ENCODE assay signal across 10 cellular contexts in genomic region chrX:13081385-13082285, GRCh38. TPM values are rescaled to one million over a fixed set of nuclear protein-coding genes. Genes with fewer than 3 reads are reported as not detected.
DNase-seq lines count a peak whose midpoint lies in the region; ATAC-seq, FAIRE-seq and TF ChIP-seq lines count a peak whose summit lies in the region.
"Had no signal": no experiment of that assay in that cellular context is flagged by ENCODE, and none has a peak within 500 bp of the region (broad histone marks: within the 10 kb centered on the region; RNA-seq: fewer than 3 reads in every experiment).

No MANE protein-coding gene starts in this region.

- H3K9me3 Mint-ChIP-seq in activated naive CD8-positive, alpha-beta T cell treated with anti-CD3 and anti-CD28 coated beads, Interleukin-2, amount 10 ng/mL, durations not matched to agents 7 days and 5 days, result no peaks in the 10 kb centered on the region

- DNase-seq in GM19239 (ENCODE audit: insufficient read length, low spot score), result no peak
- DNase-seq in activated naive CD8-positive, alpha-beta T cell treated with anti-CD3 and anti-CD28 coated beads, Interleukin-2, amount 10 ng/mL, durations not matched to agents 7 days and 5 days, result no peak
- DNase-seq in small intestine, result no peak
- DNase-seq in HuH-7.5 (ENCODE audit: low spot score), result no peak
- no peak for DNase-seq in NCI-H2081 (lab: John Stamatoyannopoulos, UW)
- DNase-seq in D721Med (ENCODE audit: insufficient read length, low spot score), result no peak
- no peak for DNase-seq in NCI-H2107 (lab: John Stamatoyannopoulos, UW)
- DNase-seq: stimulated activated CD4-positive, alpha-beta T cell treated with anti-CD3 and anti-CD28 coated beads, Interleukin-12 subunit alpha, Interleukin-12 subunit beta, amount 100 ng/mL, for 4 hours had no signal

- WGBS in small intestine, 3 donors, result 23 to 36% (median 33%) methylated on average over 7 of the region's 7 CpGs

- no peaks in the 10 kb centered on the region for H3K36me3 ChIP-seq in small intestine (ENCODE audit: control insufficient read depth in 2 of 2, insufficient read depth in 2 of 2, low read length in 2 of 2)

- H3K27me3 Mint-ChIP-seq in activated naive CD8-positive, alpha-beta T cell treated with anti-CD3 and anti-CD28 coated beads, Interleukin-2, amount 10 ng/mL, durations not matched to agents 7 days and 5 days, result no peaks in the 10 kb centered on the region

- H3K9me3 ChIP-seq in small intestine (ENCODE audit: control insufficient read depth, low read depth), result no peaks in the 10 kb centered on the region

- no peak for TF ChIP-seq CTCF in D721Med (IDR thresholded peaks at IDR 0.05; ENCODE audit: insufficient read depth, missing control alignments)

- H3K4me3 ChIP-seq in small intestine (ENCODE audit: low read depth in 1 of 2, low read length in 2 of 2), result no peak overlapping the region

- POLR2A ChIA-PET in activated naive CD8-positive, alpha-beta T cell treated with anti-CD3 and anti-CD28 coated beads, Interleukin-2, amount 10 ng/mL, durations not matched to agents 7 days and 5 days (lab: Charles Lee), result interaction anchor here (0.7 to 13.8 kb wide), 13 partner anchors 9 to 135 kb away, joined by 3 to 768 read pairs (median 9); partner anchors contain the start of gene TMSB4X

- no peaks in the 10 kb centered on the region for H3K27me3 ChIP-seq in small intestine (ENCODE audit: control insufficient read depth in 2 of 2, insufficient read depth in 2 of 2, low read length in 2 of 2)

- peak overlapping the region; percentile 98 for H3K27ac Mint-ChIP-seq in activated naive CD8-positive, alpha-beta T cell treated with anti-CD3 and anti-CD28 coated beads, Interleukin-2, amount 10 ng/mL, durations not matched to agents 7 days and 5 days

- H3K4me1 Mint-ChIP-seq in activated naive CD8-positive, alpha-beta T cell treated with anti-CD3 and anti-CD28 coated beads, Interleukin-2, amount 10 ng/mL, durations not matched to agents 7 days and 5 days, result peaks cover 63% of the 10 kb centered on the region

- no peaks in the 10 kb centered on the region for H3K4me1 ChIP-seq in small intestine (ENCODE audit: control insufficient read depth in 2 of 2, insufficient read depth in 1 of 2, low read depth in 1 of 2, low read length in 1 of 2)

- H3K4me3 Mint-ChIP-seq in activated naive CD8-positive, alpha-beta T cell treated with anti-CD3 and anti-CD28 coated beads, Interleukin-2, amount 10 ng/mL, durations not matched to agents 7 days and 5 days, result peak overlapping the region; percentile 75

- H3K36me3 Mint-ChIP-seq in activated naive CD8-positive, alpha-beta T cell treated with anti-CD3 and anti-CD28 coated beads, Interleukin-2, amount 10 ng/mL, durations not matched to agents 7 days and 5 days, result no peaks in the 10 kb centered on the region

- peak; percentile 91 for FAIRE-seq in GM19239 (lab: Jason Lieb, UNC)
- FAIRE-seq in small intestine (lab: Jason Lieb, UNC), result no peak
- FAIRE-seq in D721Med (lab: Jason Lieb, UNC), result no peak

- H3K27ac ChIP-seq in small intestine (ENCODE audit: low read depth in 1 of 2, low read length in 1 of 2), result peak overlapping the region; percentile 14 to 84
- H3K27ac ChIP-seq: epithelial cell of prostate had no signal

- peak; percentile 38 for ATAC-seq in HG03575 (IDR thresholded peaks at IDR 0.05; ENCODE audit: extremely low read depth, insufficient number of reproducible peaks, low FRiP score, unreplicated experiment)
- ATAC-seq in activated naive CD8-positive, alpha-beta T cell treated with anti-CD3 and anti-CD28 coated beads, Interleukin-2, amount 10 ng/mL, durations not matched to agents 7 days and 5 days (ENCODE audit: low read depth), result peak; percentile 20

RNA-seq across cellular contexts. Expression of gene FAM9C, which starts 37.2 kb away (rescaled TPM):
- not detected for total RNA-seq in activated naive CD8-positive, alpha-beta T cell treated with anti-CD3 and anti-CD28 coated beads, Interleukin-2, amount 10 ng/mL, durations not matched to agents 7 days and 5 days
- not detected for polyA plus RNA-seq in small intestine
